Comparison of ENCODE assay signal across 20 cellular contexts in genomic region chr6:37972994-37973757, GRCh38.
DNase-seq lines count a peak whose midpoint lies in the region; ATAC-seq, FAIRE-seq and TF ChIP-seq lines count a peak whose summit lies in the region.
"Had no signal": no experiment of that assay in that cellular context is flagged by ENCODE, and none has a peak within 500 bp of the region (broad histone marks: within the 10 kb centered on the region; RNA-seq: fewer than 3 reads in every experiment).

No MANE protein-coding gene starts in this region.

- H4K20me1 ChIP-seq in DND-41 (ENCODE audit: insufficient read depth, low read length): peaks cover 16% of the 10 kb centered on the region; the same call in 1 of the 2 replicates

- H3K4me1 Mint-ChIP-seq in WTC11: peaks cover 9% of the 10 kb centered on the region

- POLR2A ChIA-PET in A549 (lab: Yijun Ruan, JAX): interaction anchor here (0.5 kb wide), 1 partner anchor 23 kb away, joined by 4 read pairs; no protein-coding TSS in a partner anchor
- POLR2A ChIA-PET in WTC11 (lab: Charles Lee): no interaction called here

- H3K9ac ChIP-seq in DND-41 (ENCODE audit: low read depth, low read length): no peak overlapping the region

- peaks cover 9% of the 10 kb centered on the region for H3K36me3 ChIP-seq in DND-41 (ENCODE audit: insufficient read depth, low read length)
- H3K36me3 ChIP-seq: esophagus squamous epithelium, left lung, thoracic aorta had no signal

- ATAC-seq in A549 (no peak), DND-41 (ENCODE audit: insufficient read depth, low read depth) (0 out of 3 replicates have a peak, but pooled peaks have one; percentile 34), WTC11 (no peak), right cardiac atrium (no peak), GM21360 (IDR thresholded peaks at IDR 0.05; ENCODE audit: unreplicated experiment) (no peak)
- ATAC-seq: activated T-helper 17 cell treated with anti-CD3 and anti-CD28 coated beads, Interleukin-2, amount 50 U/mL, for 72 hours; left lung; T-helper 17 cell had no signal

- H3K27ac Mint-ChIP-seq in WTC11: no peak overlapping the region
- H3K27ac Mint-ChIP-seq: activated B cell treated with CpG ODN at 0.5 μM for 24 hours; activated T-helper 17 cell treated with anti-CD3 and anti-CD28 coated beads, Interleukin-2, amount 50 U/mL, for 72 hours had no signal

- CTCF ChIA-PET in A549 (lab: Yijun Ruan, JAX): no interaction called here
- CTCF ChIA-PET in WTC11 (lab: Charles Lee): no interaction called here

- no peak for FAIRE-seq in A549 (lab: Jason Lieb, UNC)

- no peak overlapping the region for H2AFZ ChIP-seq in DND-41 (ENCODE audit: low read depth, low read length)

- H3K9me3 Mint-ChIP-seq in WTC11: peaks cover 18% of the 10 kb centered on the region
- H3K9me3 Mint-ChIP-seq: activated T-helper 17 cell treated with anti-CD3 and anti-CD28 coated beads, Interleukin-2, amount 50 U/mL, for 72 hours had no signal

- no peak overlapping the region for H3K4me3 ChIP-seq in A549
- no peak overlapping the region for H3K4me3 ChIP-seq in DND-41 (ENCODE audit: low read depth in 1 of 2, low read length in 2 of 2)
- H3K4me3 ChIP-seq in fibroblast of villous mesenchyme (ENCODE audit: low read depth, low read length): no peak overlapping the region
- no peak overlapping the region for H3K4me3 ChIP-seq in right cardiac atrium (ENCODE audit: low read length)
- H3K4me3 ChIP-seq: esophagus squamous epithelium, left lung, thoracic aorta had no signal

- H3K9me3 ChIP-seq in A549 (0 out of 3 replicates have a peak, but pooled peaks cover 10% of the 10 kb centered on the region), DND-41 (ENCODE audit: insufficient read depth, low read length, severe bottlenecking) (peaks cover 12% of the 10 kb centered on the region), right cardiac atrium (ENCODE audit: control insufficient read depth, low read length) (no peaks in the 10 kb centered on the region)

- 91% methylated on average over 1 of the region's 1 CpG for WGBS in A549 (ENCODE audit: missing lambda C conversion rate)
- 96% methylated on average over 1 of the region's 1 CpG for WGBS in right cardiac atrium

- H3K27me3 Mint-ChIP-seq in WTC11 (ENCODE audit: low read depth): no peaks in the 10 kb centered on the region
- H3K27me3 Mint-ChIP-seq: activated B cell treated with CpG ODN at 0.5 μM for 24 hours; activated T-helper 17 cell treated with anti-CD3 and anti-CD28 coated beads, Interleukin-2, amount 50 U/mL, for 72 hours; T-helper 17 cell had no signal

- no peak for TF ChIP-seq CTCF in A549 (IDR thresholded peaks at IDR 0.05)
- TF ChIP-seq CTCF in DND-41 (IDR thresholded peaks at IDR 0.05; ENCODE audit: borderline replicate concordance, extremely low read depth, low read length, poor library complexity, severe bottlenecking): no peak
- no peak for TF ChIP-seq CTCF in WTC11 (IDR thresholded peaks at IDR 0.05)
- TF ChIP-seq CTCF in fibroblast of villous mesenchyme (IDR thresholded peaks at IDR 0.05; ENCODE audit: insufficient read depth, low read depth, low read length): no peak

- peaks cover 85% of the 10 kb centered on the region for H3K79me2 ChIP-seq in DND-41 (ENCODE audit: insufficient read depth, low read length)

- TF ChIP-seq POLR2A in A549 (IDR thresholded peaks at IDR 0.05; ENCODE audit: low read length): no peak

- intact Hi-C loops in right cardiac atrium (cut with DNase I): no loop called here

- H3K4me1 ChIP-seq in A549: no peaks in the 10 kb centered on the region
- peaks cover 28% of the 10 kb centered on the region for H3K4me1 ChIP-seq in DND-41 (ENCODE audit: insufficient read depth, low read length)
- H3K4me1 ChIP-seq in right cardiac atrium (ENCODE audit: control insufficient read depth, insufficient read depth, low read length): no peaks in the 10 kb centered on the region

- no peak for TF ChIP-seq EP300 in A549 (IDR thresholded peaks at IDR 0.05)

- H3K27me3 ChIP-seq in DND-41 (ENCODE audit: insufficient read depth, low read length, poor library complexity) (no peaks in the 10 kb centered on the region), right cardiac atrium (ENCODE audit: control insufficient read depth, insufficient read depth) (no peaks in the 10 kb centered on the region)
- H3K27me3 ChIP-seq: esophagus squamous epithelium, left lung had no signal

- TF ChIP-seq RAD21 in A549 (conservative IDR thresholded peaks at IDR 0.05 in 1 of 2, IDR thresholded peaks at IDR 0.05 in 1 of 2): no peak

- H3K4me2 ChIP-seq in A549: no peak overlapping the region
- H3K4me2 ChIP-seq in DND-41 (ENCODE audit: insufficient read depth, low read length): no peak overlapping the region

- H3K36me3 Mint-ChIP-seq in WTC11: peaks cover 14% of the 10 kb centered on the region

- H3K27ac ChIP-seq in A549: peak overlapping the region; percentile 12 to 46; a peak in 3 of 6 replicates
- 0 out of 2 replicates have a peak overlapping the region, but pooled peaks have one; percentile 65 for H3K27ac ChIP-seq in DND-41 (ENCODE audit: low read length)
- H3K27ac ChIP-seq in right cardiac atrium (ENCODE audit: low read length): no peak overlapping the region
- H3K27ac ChIP-seq: esophagus squamous epithelium, left lung, thoracic aorta had no signal

- no peak overlapping the region for H3K4me3 Mint-ChIP-seq in WTC11
- H3K4me3 Mint-ChIP-seq: activated B cell treated with CpG ODN at 0.5 μM for 24 hours; activated T-helper 17 cell treated with anti-CD3 and anti-CD28 coated beads, Interleukin-2, amount 50 U/mL, for 72 hours; T-helper 17 cell had no signal

- DNase-seq in A549 (ENCODE audit: low read depth in 1 of 2, low spot score in 1 of 2) (no peak), DND-41 (no peak), WTC11 (ENCODE audit: low spot score) (no peak), fibroblast of villous mesenchyme (ENCODE audit: low read depth) (peak; percentile 61), right cardiac atrium (no peak), MV-4-11 (lab: John Stamatoyannopoulos, UW) (no peak), cerebellum (ENCODE audit: low spot score) (no peak)
- DNase-seq: activated B cell treated with CpG ODN at 0.5 μM for 24 hours; COR-L47; effector CD4-positive, alpha-beta T cell; esophagus squamous epithelium; left lung; NCI-H1436; NCI-H2171 treated with DMSO at 0.1 percent for 48 hours; retina; SIG-M5; T-helper 17 cell had no signal

TF ChIP-seq in A549, 52 proteins besides CTCF, POLR2A, EP300 and RAD21:
- no peak for TF ChIP-seq KDM5A (IDR thresholded peaks at IDR 0.05)
- TF ChIP-seq NR3C1 (IDR thresholded peaks at IDR 0.05): no peak
- TF ChIP-seq SMC3 (IDR thresholded peaks at IDR 0.05): no peak
- no peak for TF ChIP-seq USF2 (IDR thresholded peaks at IDR 0.05)

TF ChIP-seq in WTC11, 78 proteins besides CTCF, POLR2A, EP300 and RAD21:
- TF ChIP-seq GABPB1 (CRISPR knock-in tag; IDR thresholded peaks at IDR 0.05): peak; percentile 89
- TF ChIP-seq, protein P1, sequence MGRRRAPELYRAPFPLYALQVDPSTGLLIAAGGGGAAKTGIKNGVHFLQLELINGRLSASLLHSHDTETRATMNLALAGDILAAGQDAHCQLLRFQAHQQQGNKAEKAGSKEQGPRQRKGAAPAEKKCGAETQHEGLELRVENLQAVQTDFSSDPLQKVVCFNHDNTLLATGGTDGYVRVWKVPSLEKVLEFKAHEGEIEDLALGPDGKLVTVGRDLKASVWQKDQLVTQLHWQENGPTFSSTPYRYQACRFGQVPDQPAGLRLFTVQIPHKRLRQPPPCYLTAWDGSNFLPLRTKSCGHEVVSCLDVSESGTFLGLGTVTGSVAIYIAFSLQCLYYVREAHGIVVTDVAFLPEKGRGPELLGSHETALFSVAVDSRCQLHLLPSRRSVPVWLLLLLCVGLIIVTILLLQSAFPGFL (CRISPR knock-in tag; IDR thresholded peaks at IDR 0.05; ENCODE audit: borderline replicate concordance): no peak
